25 cellular contexts compared by ENCODE assay signal in genomic region chr2:58006952-58007284, GRCh38. TPM values are rescaled to one million over a fixed set of nuclear protein-coding genes. Genes with fewer than 3 reads are reported as not detected.
DNase-seq lines count a peak whose midpoint lies in the region; ATAC-seq, FAIRE-seq and TF ChIP-seq lines count a peak whose summit lies in the region.
"Had no signal": no experiment of that assay in that cellular context is flagged by ENCODE, and none has a peak within 500 bp of the region (broad histone marks: within the 10 kb centered on the region; RNA-seq: fewer than 3 reads in every experiment).

No MANE protein-coding gene starts in this region.

- H3K4me1 ChIP-seq in GM12878 (ENCODE audit: control insufficient read depth, insufficient read depth, low read length), result no peaks in the 10 kb centered on the region
- H3K4me1 ChIP-seq in H9 (ENCODE audit: insufficient read depth, low read length), result no peaks in the 10 kb centered on the region
- H3K4me1 ChIP-seq: HAP-1 had no signal

- H4K8ac ChIP-seq in H9 (replicated peaks; ENCODE audit: insufficient read length, low read depth, low read length), result no peak overlapping the region

- no peaks in the 10 kb centered on the region for H3K27me3 ChIP-seq in GM12878 (replicated peaks in 1 of 2; ENCODE audit: control insufficient read depth in 2 of 2, insufficient read depth in 2 of 2, low read length in 1 of 2)
- H3K27me3 ChIP-seq in H9 (ENCODE audit: insufficient read depth, low read length), result no peaks in the 10 kb centered on the region

- H4K91ac ChIP-seq in H9 (ENCODE audit: insufficient read length, low read depth, low read length), result no peak overlapping the region

- SMC1A ChIA-PET in GM12878 (lab: Charles Lee; ENCODE audit: uncharacterized antibody, unreplicated experiment), result interaction anchor here (1.0 to 2.5 kb wide), 3 partner anchors 13 to 33 kb away, joined by 3 to 7 read pairs (median 5); no protein-coding TSS in a partner anchor

- TF ChIP-seq POLR2A in GM12878 (IDR thresholded peaks at IDR 0.05; ENCODE audit: low read depth, low read length), result no peak

- H3K4me3 Mint-ChIP-seq in H9, result no peak overlapping the region
- no peak overlapping the region for H3K4me3 Mint-ChIP-seq in activated CD4-positive, alpha-beta memory T cell treated with anti-CD3 and anti-CD28 coated beads for 36 hours
- H3K4me3 Mint-ChIP-seq: activated naive CD8-positive, alpha-beta T cell treated with anti-CD3 and anti-CD28 coated beads, Interleukin-2, amount 10 ng/mL, durations not matched to agents 7 days and 5 days; CD4-positive, CD25-positive, alpha-beta regulatory T cell; type B pancreatic cell had no signal

- TF ChIP-seq EP300 in GM12878 (IDR thresholded peaks at IDR 0.05; ENCODE audit: borderline replicate concordance in 1 of 2, control insufficient read depth in 1 of 2, low read depth in 2 of 2, low read length in 2 of 2), result no peak

- no peak overlapping the region for H3K27ac Mint-ChIP-seq in H9
- H3K27ac Mint-ChIP-seq in activated CD4-positive, alpha-beta memory T cell treated with anti-CD3 and anti-CD28 coated beads for 36 hours, result no peak overlapping the region
- H3K27ac Mint-ChIP-seq: activated naive CD8-positive, alpha-beta T cell treated with anti-CD3 and anti-CD28 coated beads, Interleukin-2, amount 10 ng/mL, durations not matched to agents 7 days and 5 days; CD4-positive, CD25-positive, alpha-beta regulatory T cell; type B pancreatic cell had no signal

- DNase-seq in GM12878 (ENCODE audit: low read depth, low spot score), result no peak
- DNase-seq in C1 segment of cervical spinal cord (lab: John Stamatoyannopoulos, UW), result no peak
- DNase-seq in H9, result no peak
- DNase-seq in activated CD4-positive, alpha-beta memory T cell treated with anti-CD3 and anti-CD28 coated beads for 36 hours, result no peak
- no peak for DNase-seq in HuH-7 (ENCODE audit: low spot score)
- DNase-seq: activated CD4-positive, alpha-beta T cell treated with anti-CD3 and anti-CD28 coated beads for 48 hours; activated naive CD8-positive, alpha-beta T cell treated with anti-CD3 and anti-CD28 coated beads, Interleukin-2, amount 10 ng/mL, durations not matched to agents 7 days and 5 days; CD4-positive, CD25-positive, alpha-beta regulatory T cell; cerebellar nuclear complex; DMS153; foreskin melanocyte; GDM1; hippocampal formation; NCI-H187 treated with DMSO at 0.1 percent for 48 hours; NCI-H226; PC-9; SIG-M5; stimulated activated CD4-positive, alpha-beta T cell treated with anti-CD3 and anti-CD28 coated beads, Interleukin-4, amount 100 ng/mL, for 4 hours; T-helper 1 cell had no signal

- no peaks in the 10 kb centered on the region for H3K27me3 Mint-ChIP-seq in H9 (ENCODE audit: low read depth)
- H3K27me3 Mint-ChIP-seq in activated CD4-positive, alpha-beta memory T cell treated with anti-CD3 and anti-CD28 coated beads for 36 hours, result no peaks in the 10 kb centered on the region
- H3K27me3 Mint-ChIP-seq: activated naive CD8-positive, alpha-beta T cell treated with anti-CD3 and anti-CD28 coated beads, Interleukin-2, amount 10 ng/mL, durations not matched to agents 7 days and 5 days; CD4-positive, CD25-positive, alpha-beta regulatory T cell; type B pancreatic cell had no signal

- H4K5ac ChIP-seq in H9 (ENCODE audit: insufficient read length, low read depth, low read length), result no peak overlapping the region

- no peak overlapping the region for H2BK120ac ChIP-seq in H9 (ENCODE audit: low read depth, low read length, poor library complexity, severe bottlenecking)

- CTCF ChIA-PET in GM12878 (lab: Yijun Ruan, JAX), result no interaction called here
- CTCF ChIA-PET in activated CD4-positive, alpha-beta memory T cell treated with anti-CD3 and anti-CD28 coated beads for 36 hours (lab: Charles Lee), result no interaction called here

- H2AFZ ChIP-seq in GM12878 (ENCODE audit: control insufficient read depth, low read depth, low read length) (peak overlapping the region; percentile 65), H9 (ENCODE audit: low read length) (no peak overlapping the region)
- H2AFZ ChIP-seq: PC-9 had no signal

- peak; percentile 38 for FAIRE-seq in GM12878 (lab: Jason Lieb, UNC)
- FAIRE-seq: islet of Langerhans had no signal

- H3K27ac ChIP-seq in GM12878 (ENCODE audit: control insufficient read depth, insufficient read depth) (peak overlapping the region; percentile 13; the same call in 1 of the 2 replicates), H9 (ENCODE audit: insufficient read length, low read depth, low read length) (no peak overlapping the region)
- H3K27ac ChIP-seq: PC-9 had no signal

- no peak overlapping the region for H3K4me3 ChIP-seq in GM12878
- H3K4me3 ChIP-seq: HAP-1, PC-9 had no signal

- H4K20me1 ChIP-seq in GM12878 (ENCODE audit: control insufficient read depth, insufficient read depth) (no peaks in the 10 kb centered on the region), H9 (ENCODE audit: control insufficient read depth, insufficient read depth, insufficient read length) (no peaks in the 10 kb centered on the region)

- H3K23me2 ChIP-seq in H9 (ENCODE audit: insufficient read length, low read depth, low read length, poor library complexity, severe bottlenecking), result no peaks in the 10 kb centered on the region

- ATAC-seq in GM18909 (IDR thresholded peaks at IDR 0.05; ENCODE audit: poor library complexity, unreplicated experiment) (peak; percentile 47), GM21786 (IDR thresholded peaks at IDR 0.05; ENCODE audit: unreplicated experiment) (peak; percentile 47), HG03039 (IDR thresholded peaks at IDR 0.05; ENCODE audit: unreplicated experiment) (peak; percentile 32), GM12878 (peak; percentile 65)

- H2BK15ac ChIP-seq in H9 (ENCODE audit: low read depth, low read length), result no peak overlapping the region

- H3K9me3 Mint-ChIP-seq in H9, result no peaks in the 10 kb centered on the region
- no peaks in the 10 kb centered on the region for H3K9me3 Mint-ChIP-seq in activated CD4-positive, alpha-beta memory T cell treated with anti-CD3 and anti-CD28 coated beads for 36 hours
- H3K9me3 Mint-ChIP-seq: activated naive CD8-positive, alpha-beta T cell treated with anti-CD3 and anti-CD28 coated beads, Interleukin-2, amount 10 ng/mL, durations not matched to agents 7 days and 5 days; type B pancreatic cell had no signal

- POLR2A ChIA-PET in GM12878 (lab: Charles Lee), result interaction anchor here (2.6 kb wide), 1 partner anchor 10 kb away, joined by 8 read pairs; no protein-coding TSS in a partner anchor
- POLR2A ChIA-PET in activated CD4-positive, alpha-beta memory T cell treated with anti-CD3 and anti-CD28 coated beads for 36 hours (lab: Charles Lee), result no interaction called here

- H2AK5ac ChIP-seq in H9 (ENCODE audit: insufficient read length, low read length), result no peak overlapping the region

- H3K36me3 Mint-ChIP-seq in H9 (ENCODE audit: insufficient read depth in 1 of 3, low read depth in 3 of 3), result no peaks in the 10 kb centered on the region
- H3K36me3 Mint-ChIP-seq in activated CD4-positive, alpha-beta memory T cell treated with anti-CD3 and anti-CD28 coated beads for 36 hours, result no peaks in the 10 kb centered on the region
- H3K36me3 Mint-ChIP-seq: activated naive CD8-positive, alpha-beta T cell treated with anti-CD3 and anti-CD28 coated beads, Interleukin-2, amount 10 ng/mL, durations not matched to agents 7 days and 5 days; CD4-positive, CD25-positive, alpha-beta regulatory T cell; type B pancreatic cell had no signal

- H2BK12ac ChIP-seq in H9 (ENCODE audit: insufficient read length, low read depth, low read length), result no peak overlapping the region

- intact Hi-C loops in GM12878 (cut with micrococcal nuclease; ENCODE audit: unreplicated experiment), result no loop called here
- intact Hi-C loops in activated CD4-positive, alpha-beta memory T cell treated with anti-CD3 and anti-CD28 coated beads for 36 hours (cut with micrococcal nuclease), result no loop called here

- no peak overlapping the region for H3K9ac ChIP-seq in GM12878 (ENCODE audit: control insufficient read depth, insufficient read depth, low read length)
- H3K9ac ChIP-seq in H9 (ENCODE audit: extremely low read depth, insufficient read length, low read length), result no peak overlapping the region

- in situ Hi-C loops in GM12878 (cut with MboI), result no loop called here

- H3K14ac ChIP-seq in H9 (ENCODE audit: insufficient read depth, low read length), result no peak overlapping the region

- TF ChIP-seq RAD21 in GM12878 (IDR thresholded peaks at IDR 0.05; ENCODE audit: insufficient read depth, low read depth, low read length), result no peak

- H3K36me3 ChIP-seq in GM12878 (ENCODE audit: control insufficient read depth in 2 of 2, insufficient read depth in 2 of 2, low read length in 1 of 2), result no peaks in the 10 kb centered on the region
- H3K36me3 ChIP-seq: HAP-1 had no signal

- H3T11ph ChIP-seq in H9 (ENCODE audit: low read length), result no peak overlapping the region

- no peak overlapping the region for H3K23ac ChIP-seq in H9 (ENCODE audit: insufficient read length, low read depth, low read length)

- H3K79me2 ChIP-seq in GM12878 (ENCODE audit: control insufficient read depth, insufficient read depth, low read length) (no peaks in the 10 kb centered on the region), H9 (ENCODE audit: insufficient read depth, low read length) (no peaks in the 10 kb centered on the region)

- H3K4me2 ChIP-seq in GM12878 (ENCODE audit: control insufficient read depth, insufficient read depth), result peak overlapping the region; percentile 15; the same call in 1 of the 2 replicates
- no peak overlapping the region for H3K4me2 ChIP-seq in H9 (ENCODE audit: insufficient read depth, insufficient read length, low read length)
- H3K4me2 ChIP-seq: PC-9 had no signal

- RAD21 ChIA-PET in GM12878 (lab: Charles Lee; ENCODE audit: unreplicated experiment), result no interaction called here

- H3K4me1 Mint-ChIP-seq in H9, result no peaks in the 10 kb centered on the region
- H3K4me1 Mint-ChIP-seq in activated CD4-positive, alpha-beta memory T cell treated with anti-CD3 and anti-CD28 coated beads for 36 hours (ENCODE audit: low read depth), result no peaks in the 10 kb centered on the region
- H3K4me1 Mint-ChIP-seq: activated naive CD8-positive, alpha-beta T cell treated with anti-CD3 and anti-CD28 coated beads, Interleukin-2, amount 10 ng/mL, durations not matched to agents 7 days and 5 days; CD4-positive, CD25-positive, alpha-beta regulatory T cell had no signal

- no TSS peak for BruUV-seq in GM12878 (replicated peaks; lab: Mats Ljungman, UMichigan)

- H3K56ac ChIP-seq in H9 (ENCODE audit: insufficient read length, low read depth, low read length), result no peak overlapping the region

- no peak overlapping the region for H2BK5ac ChIP-seq in H9 (ENCODE audit: insufficient read length, low read length)

- 55% methylated on average over 1 of the region's 1 CpG for WGBS in GM12878 (ENCODE audit: insufficient coverage, insufficient replicate concordance, low lambda C conversion rate, missing lambda C conversion rate)
- WGBS in H9 (ENCODE audit: extremely low coverage, insufficient read length, low lambda C conversion rate), result no CpG with 5 or more reads among the region's 1 CpG

- H3K4ac ChIP-seq in H9 (ENCODE audit: low read depth, low read length), result no peak overlapping the region

- no peaks in the 10 kb centered on the region; the same call in 2 of the 3 replicates for H3K9me3 ChIP-seq in GM12878 (replicated peaks; ENCODE audit: control insufficient read depth, insufficient read depth, low read length)
- H3K9me3 ChIP-seq in H9 (ENCODE audit: control insufficient read depth, low read depth, low read length), result no peaks in the 10 kb centered on the region
- H3K9me3 ChIP-seq: HAP-1 had no signal

- TF ChIP-seq CTCF in GM12878 (IDR thresholded peaks at IDR 0.05 in 2 of 3, conservative IDR thresholded peaks at IDR 0.05 in 1 of 3; ENCODE audit: control insufficient read depth in 2 of 3, extremely low read depth in 1 of 3, insufficient read depth in 1 of 3, low read depth in 3 of 3, low read length in 3 of 3) (no peak), H9 (conservative IDR thresholded peaks at IDR 0.05) (no peak)

- no peak overlapping the region for H2BK20ac ChIP-seq in H9 (ENCODE audit: low read depth, low read length, poor library complexity, severe bottlenecking)

- H3K79me1 ChIP-seq in H9 (ENCODE audit: insufficient read depth, low read depth, low read length, poor library complexity, severe bottlenecking), result no peaks in the 10 kb centered on the region

- no peak overlapping the region for H3K18ac ChIP-seq in H9 (ENCODE audit: insufficient read length, low read depth, low read length)

RNA-seq across cellular contexts. Expression of gene VRK2, which starts 39.7 kb away (rescaled TPM):
- 46.3 and 46.4 TPM in 2 replicates for total RNA-seq in GM12878 (2013; cell fraction: nucleolus; rRNA removed)
- 55.5 and 71.2 TPM in 2 replicates for total RNA-seq in GM12878 (2014; rRNA removed)
- total RNA-seq in GM12878 (2014; rRNA removed; fragmentation: Illumina TruSeq; extraction: Trizol), result 75.0 and 76.5 TPM in 2 replicates
- 60.2 and 61.1 TPM in 2 replicates for total RNA-seq in GM12878 (2021)
- polyA plus RNA-seq in GM12878 (2011; ENCODE audit: low read depth), result 20.9 TPM
- 54.9 and 79.6 TPM in 2 replicates for polyA plus RNA-seq in GM12878 (2011; rRNA removed)
- polyA plus RNA-seq in GM12878 (2011; cell fraction: cytosol; rRNA removed), result 24.7 and 28.2 TPM in 2 replicates
- 32.3 and 35.6 TPM in 2 replicates for polyA plus RNA-seq in GM12878 (2011; cell fraction: nucleus; rRNA removed)
- polyA plus RNA-seq in GM12878 (2012), result 28.5 and 30.5 TPM in 2 replicates
- polyA plus RNA-seq in GM12878 (2014; fragmentation: Illumina TruSeq; extraction: Trizol), result 78.0 and 91.0 TPM in 2 replicates
- polyA plus RNA-seq in GM12878 (2014; fragmentation: Nextera tagmentation; extraction: Ambion mirVana), result 10 to 100 TPM; 26.5 to 32.1 TPM
- 42.5 and 46.5 TPM in 2 replicates for polyA plus RNA-seq in GM12878 (2014; rRNA removed)
- 10 to 100 TPM; 59.1 to 63.8 TPM for polyA plus RNA-seq in GM12878 (2016; fragmentation: Nextera tagmentation; extraction: Ambion mirVana)
- polyA minus RNA-seq in GM12878 (2011; rRNA and poly(A)+ RNA removed), result 28.8 and 33.4 TPM in 2 replicates
- 16.2 and 21.3 TPM in 2 replicates for polyA minus RNA-seq in GM12878 (2011; cell fraction: cytosol; rRNA and poly(A)+ RNA removed)
- polyA minus RNA-seq in GM12878 (2011; cell fraction: nucleus; rRNA and poly(A)+ RNA removed), result 20.3 and 28.8 TPM in 2 replicates
- 22.6 and 23.8 TPM in 2 replicates for total RNA-seq in H9 (2021)
- total RNA-seq in activated CD4-positive, alpha-beta memory T cell treated with anti-CD3 and anti-CD28 coated beads for 36 hours, result 10 to 100 TPM; 23.3 to 26.3 TPM
